ENCODE assay signal across 8 cellular contexts in the genomic region with DNA sequence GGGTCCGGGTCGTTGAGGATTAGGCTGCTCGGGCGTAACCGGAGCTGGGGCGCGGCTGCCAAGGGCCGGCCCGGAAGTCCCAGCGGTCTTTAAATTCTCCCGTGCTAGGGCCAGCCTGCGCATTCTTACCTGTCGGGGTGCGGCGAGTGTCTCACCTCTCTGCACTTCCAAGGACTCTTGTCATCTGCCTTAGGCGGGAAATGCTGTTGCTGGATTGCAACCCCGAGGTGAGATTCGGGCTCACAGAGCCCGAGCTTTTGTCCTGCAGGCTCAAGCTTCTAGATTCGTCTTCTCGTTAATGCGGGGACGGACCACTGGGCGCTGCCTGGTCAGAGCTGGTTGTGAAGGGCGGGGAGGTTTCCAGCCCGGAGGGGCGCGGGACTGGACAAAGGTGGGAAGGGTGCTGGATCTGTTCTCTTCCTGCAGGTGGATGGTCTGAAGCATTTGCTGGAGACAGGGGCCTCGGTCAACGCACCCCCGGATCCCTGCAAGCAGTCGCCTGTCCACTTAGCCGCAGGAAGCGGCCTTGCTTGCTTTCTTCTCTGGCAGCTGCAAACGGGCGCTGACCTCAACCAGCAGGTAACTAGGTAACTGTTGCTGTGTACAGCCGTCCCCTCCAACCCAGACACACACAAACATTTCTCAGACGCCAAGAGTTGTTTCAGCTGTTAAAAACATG. TPM values are rescaled to one million over a fixed set of nuclear protein-coding genes. Genes with fewer than 3 reads are reported as not detected.
DNase-seq lines count a peak whose midpoint lies in the region; ATAC-seq and TF ChIP-seq lines count a peak whose summit lies in the region.

ANKRD37 (plus strand) TSS at position 118 of the 679 bp plus-strand sequence; CDS start at position 201, 83 bp downstream.

- peaks cover 27% of the 10 kb centered on the region for H3K36me3 ChIP-seq in neuron (ENCODE audit: insufficient read depth, low read length)

- peaks cover 19% of the 10 kb centered on the region for H3K36me3 Mint-ChIP-seq in activated T-cell treated with anti-CD3 and anti-CD28 coated beads, Interleukin-2, amount 50 U/mL, for 4 hours (ENCODE audit: insufficient read depth)

- peaks cover 11% of the 10 kb centered on the region for H3K4me1 ChIP-seq in neuron (ENCODE audit: insufficient read depth, low read length)

- H3K9me3 ChIP-seq in neuron (ENCODE audit: low read length), result no peaks in the 10 kb centered on the region

- H3K4me3 Mint-ChIP-seq in activated T-cell treated with anti-CD3 and anti-CD28 coated beads, Interleukin-2, amount 50 U/mL, for 4 hours, result peak within 1 kb of the TSS; percentile 87

- peak within 1 kb of the TSS; percentile 59 for H3K4me3 ChIP-seq in LNCaP clone FGC (ENCODE audit: low read depth, low read length)
- peak within 1 kb of the TSS; percentile 66 for H3K4me3 ChIP-seq in neuron (ENCODE audit: low read length)

- H3K27me3 ChIP-seq in neuron (ENCODE audit: insufficient read depth, low read length), result no peaks in the 10 kb centered on the region

- H2AFZ ChIP-seq in neuron (ENCODE audit: low read depth, low read length), result peak within 1 kb of the TSS; percentile 99

- no peaks in the 10 kb centered on the region for H3K27me3 Mint-ChIP-seq in activated T-cell treated with anti-CD3 and anti-CD28 coated beads, Interleukin-2, amount 50 U/mL, for 4 hours (ENCODE audit: low read depth)

- no peaks in the 10 kb centered on the region for H3K9me3 Mint-ChIP-seq in activated T-cell treated with anti-CD3 and anti-CD28 coated beads, Interleukin-2, amount 50 U/mL, for 4 hours

- ATAC-seq in activated CD4-positive, CD25-positive, alpha-beta regulatory T cell treated with anti-CD3 and anti-CD28 coated beads, Interleukin-2, amount 50 U/mL, for 24 hours, result no peak
- no peak for ATAC-seq in activated T-cell treated with anti-CD3 and anti-CD28 coated beads, Interleukin-2, amount 50 U/mL, for 4 hours

- peaks cover 26% of the 10 kb centered on the region for H3K4me1 Mint-ChIP-seq in activated T-cell treated with anti-CD3 and anti-CD28 coated beads, Interleukin-2, amount 50 U/mL, for 4 hours (ENCODE audit: low read depth)

- DNase-seq in activated CD4-positive, CD25-positive, alpha-beta regulatory T cell treated with anti-CD3 and anti-CD28 coated beads, Interleukin-2, amount 50 U/mL, for 72 hours, result peak; percentile 37
- peak; percentile 58 for DNase-seq in LNCaP clone FGC (ENCODE audit: low read depth)
- peak; percentile 5 for DNase-seq in activated T-cell treated with anti-CD3 and anti-CD28 coated beads, Interleukin-2, amount 50 U/mL, for 4 hours
- peak in 23 of 42 donors; percentile 14 to 63 (median 42) for DNase-seq in head of caudate nucleus
- DNase-seq in KG1 (lab: John Stamatoyannopoulos, UW), result no peak
- no peak for DNase-seq in CD1c-positive myeloid dendritic cell (ENCODE audit: extremely low spot score)

- no peak for TF ChIP-seq CTCF in LNCaP clone FGC (IDR thresholded peaks at IDR 0.05; ENCODE audit: control insufficient read depth, extremely low read depth, insufficient read depth)

- intact Hi-C loops in head of caudate nucleus (cut with DNase I), result loop anchor here (5.0 kb wide), 1 partner anchor 195 kb away; the partner anchor contains the start of gene CFAP97

RNA-seq across cellular contexts. Expression of gene ANKRD37, which starts in this region (rescaled TPM):
- 10 to 100 TPM; 16.8 to 20.8 (median 20.3) TPM for total RNA-seq in activated T-cell treated with anti-CD3 and anti-CD28 coated beads, Interleukin-2, amount 50 U/mL, for 4 hours

Comparison
In these comparisons a context has a peak if more than half of its experiments do, and no peak if none do; other contexts are left out.
1. DNase-seq: peak in activated CD4-positive, CD25-positive, alpha-beta regulatory T cell treated with anti-CD3 and anti-CD28 coated beads, Interleukin-2, amount 50 U/mL, for 72 hours (single experiment), LNCaP clone FGC (single experiment), activated T-cell treated with anti-CD3 and anti-CD28 coated beads, Interleukin-2, amount 50 U/mL, for 4 hours (single experiment) and head of caudate nucleus (23 of 42); none in KG1 (single experiment) and CD1c-positive myeloid dendritic cell (single experiment).